In genomic region chr3:57983734-57984518, GRCh38 we compare ENCODE assay signal across 1 cellular context.
A peak's percentile ranks its signal among the peaks of the same experiment; 100 is the strongest.
TF ChIP-seq lines count a peak whose summit lies in the region.

No MANE protein-coding gene starts in this region.

TF ChIP-seq in K562, 482 proteins besides CTCF, POLR2A, EP300 and RAD21 (continued from another document and continues in another):
- TF ChIP-seq SAFB2 (IDR thresholded peaks at IDR 0.05; ENCODE audit: borderline replicate concordance, low read depth, low read length, severe bottlenecking), result no peak
- TF ChIP-seq KDM1A (IDR thresholded peaks at IDR 0.05), result peak; percentile 98
- TF ChIP-seq NR3C1 (CRISPR knock-in tag; IDR thresholded peaks at IDR 0.05), result no peak
- TF ChIP-seq CCAR2 (IDR thresholded peaks at IDR 0.05; ENCODE audit: low read depth, low read length), result no peak
- TF ChIP-seq ETV1 (tag; conservative IDR thresholded peaks at IDR 0.05; ENCODE audit: low read depth), result peak; percentile 78
- TF ChIP-seq ARHGAP35 (IDR thresholded peaks at IDR 0.05; ENCODE audit: partially characterized antibody), result no peak
- no peak for TF ChIP-seq ZNF212 (CRISPR knock-in tag; IDR thresholded peaks at IDR 0.05)
- no peak for TF ChIP-seq ZSCAN32 (CRISPR knock-in tag; IDR thresholded peaks at IDR 0.05)
- TF ChIP-seq ZNF253 (CRISPR knock-in tag; conservative IDR thresholded peaks at IDR 0.05), result no peak
- TF ChIP-seq MAZ (CRISPR knock-in tag; conservative IDR thresholded peaks at IDR 0.05 in 1 of 2, IDR thresholded peaks at IDR 0.05 in 1 of 2), result no peak
- TF ChIP-seq ELF1 (tag; IDR thresholded peaks at IDR 0.05), result no peak
- TF ChIP-seq PTRF (tag; IDR thresholded peaks at IDR 0.05), result no peak
- TF ChIP-seq KDM5B (IDR thresholded peaks at IDR 0.05; ENCODE audit: insufficient replicate concordance, low read depth, low read length), result no peak
- no peak for TF ChIP-seq DIDO1 (tag; IDR thresholded peaks at IDR 0.05; ENCODE audit: low read depth)
- TF ChIP-seq RBM34 (IDR thresholded peaks at IDR 0.05; ENCODE audit: borderline replicate concordance, insufficient read depth, low read length), result no peak
- TF ChIP-seq RB1 (IDR thresholded peaks at IDR 0.05; ENCODE audit: low read depth), result no peak
- no peak for TF ChIP-seq EP400 (IDR thresholded peaks at IDR 0.05)
- TF ChIP-seq MIER1 (IDR thresholded peaks at IDR 0.05; ENCODE audit: low read depth), result no peak
- TF ChIP-seq MYBL2 (IDR thresholded peaks at IDR 0.05; ENCODE audit: low read depth), result no peak
- no peak for TF ChIP-seq MYBL2 (CRISPR knock-in tag; IDR thresholded peaks at IDR 0.05; ENCODE audit: borderline replicate concordance)
- TF ChIP-seq ETV6 (IDR thresholded peaks at IDR 0.05; ENCODE audit: borderline replicate concordance in 1 of 2, low read depth in 2 of 2, low read length in 1 of 2), result peak; percentile 49 to 70; a peak in 2 of 4 replicates
- no peak for TF ChIP-seq ETV6 (CRISPR knock-in tag; IDR thresholded peaks at IDR 0.05; ENCODE audit: borderline replicate concordance)
- no peak for TF ChIP-seq SIN3A (IDR thresholded peaks at IDR 0.05; ENCODE audit: borderline replicate concordance in 2 of 2, control insufficient read depth in 1 of 2, low read depth in 2 of 2, low read length in 2 of 2)
- TF ChIP-seq ETS1 (conservative IDR thresholded peaks at IDR 0.05; ENCODE audit: control insufficient read depth, low read depth, low read length), result no peak
- TF ChIP-seq SREBF2 (CRISPR knock-in tag; IDR thresholded peaks at IDR 0.05), result no peak
- no peak for TF ChIP-seq GABPB2 (CRISPR knock-in tag; conservative IDR thresholded peaks at IDR 0.05)
- 0 out of 2 replicates have a peak, but pooled peaks have one; percentile 12 for TF ChIP-seq VEZF1 (CRISPR knock-in tag; IDR thresholded peaks at IDR 0.05)
- TF ChIP-seq DLX4 (CRISPR knock-in tag; IDR thresholded peaks at IDR 0.05), result no peak
- TF ChIP-seq POLR2B (IDR thresholded peaks at IDR 0.05; ENCODE audit: low read depth, partially characterized antibody), result no peak
- no peak for TF ChIP-seq SIRT6 (IDR thresholded peaks at IDR 0.05; ENCODE audit: low read depth, low read length)
- peak; percentile 42; the same call in 1 of the 2 replicates for TF ChIP-seq CBFA2T2 (conservative IDR thresholded peaks at IDR 0.05)
- no peak for TF ChIP-seq CBX3 (IDR thresholded peaks at IDR 0.05; ENCODE audit: borderline replicate concordance in 1 of 2, low read length in 2 of 2)
- no peak for TF ChIP-seq FUS (optimal IDR thresholded peaks at IDR 0.05; ENCODE audit: low read depth, low read length)
- TF ChIP-seq ZFP1 (CRISPR knock-in tag; IDR thresholded peaks at IDR 0.05), result no peak
- TF ChIP-seq ZNF174 (CRISPR knock-in tag; IDR thresholded peaks at IDR 0.05), result no peak
- TF ChIP-seq ZNF511 (CRISPR knock-in tag; IDR thresholded peaks at IDR 0.05), result no peak
- TF ChIP-seq ZFP30 (CRISPR knock-in tag; IDR thresholded peaks at IDR 0.05; ENCODE audit: borderline replicate concordance), result no peak
- TF ChIP-seq HNRNPL (IDR thresholded peaks at IDR 0.05; ENCODE audit: low read depth, low read length), result no peak
- TF ChIP-seq CREB3L1 (IDR thresholded peaks at IDR 0.05; ENCODE audit: borderline replicate concordance, low read depth), result peak; percentile 31; the same call in 1 of the 2 replicates
- no peak for TF ChIP-seq FOXP1 (CRISPR knock-in tag; IDR thresholded peaks at IDR 0.05)
- no peak for TF ChIP-seq THAP7 (CRISPR knock-in tag; IDR thresholded peaks at IDR 0.05)
- peak in 1 of 2 experiments; percentile 54; a peak in 2 of 4 replicates for TF ChIP-seq TRIM24 (IDR thresholded peaks at IDR 0.05)
- TF ChIP-seq STAT6 (CRISPR knock-in tag; IDR thresholded peaks at IDR 0.05), result no peak
- no peak for TF ChIP-seq KHSRP (IDR thresholded peaks at IDR 0.05)
- peak; percentile 61 to 95; a peak in 3 of 4 replicates for TF ChIP-seq RCOR1 (IDR thresholded peaks at IDR 0.05; ENCODE audit: borderline replicate concordance in 1 of 2, low read depth in 2 of 2, low read length in 2 of 2)
- TF ChIP-seq ZNF280A (IDR thresholded peaks at IDR 0.05; ENCODE audit: low read depth, partially characterized antibody), result no peak
- TF ChIP-seq PHTF2 (CRISPR knock-in tag; IDR thresholded peaks at IDR 0.05), result no peak
- TF ChIP-seq ZBTB26 (CRISPR knock-in tag; IDR thresholded peaks at IDR 0.05), result no peak
- TF ChIP-seq PATZ1 (CRISPR knock-in tag; IDR thresholded peaks at IDR 0.05; ENCODE audit: borderline replicate concordance), result no peak
- TF ChIP-seq FOXA3 (CRISPR knock-in tag; conservative IDR thresholded peaks at IDR 0.05 in 1 of 2, IDR thresholded peaks at IDR 0.05 in 1 of 2), result no peak
- TF ChIP-seq ZNF232 (CRISPR knock-in tag; IDR thresholded peaks at IDR 0.05), result no peak
- TF ChIP-seq SMAD4 (CRISPR knock-in tag; conservative IDR thresholded peaks at IDR 0.05), result 0 out of 2 replicates have a peak, but pooled peaks have one; percentile 14
- TF ChIP-seq PRMT5 (CRISPR knock-in tag; IDR thresholded peaks at IDR 0.05), result no peak
- no peak for TF ChIP-seq ZNF551 (CRISPR knock-in tag; IDR thresholded peaks at IDR 0.05)
- no peak for TF ChIP-seq KLF10 (CRISPR knock-in tag; IDR thresholded peaks at IDR 0.05)
- TF ChIP-seq MBD2 (IDR thresholded peaks at IDR 0.05; ENCODE audit: borderline replicate concordance, low read depth), result no peak
- no peak for TF ChIP-seq GTF2E2 (tag; IDR thresholded peaks at IDR 0.05)
- no peak for TF ChIP-seq ATF4 (CRISPR knock-in tag; IDR thresholded peaks at IDR 0.05)
- no peak for TF ChIP-seq ZFX (CRISPR knock-in tag; IDR thresholded peaks at IDR 0.05)
- TF ChIP-seq ZKSCAN3 (CRISPR knock-in tag; IDR thresholded peaks at IDR 0.05), result no peak
- TF ChIP-seq ZNF197 (CRISPR knock-in tag; IDR thresholded peaks at IDR 0.05; ENCODE audit: low read depth), result no peak
- TF ChIP-seq ZNF165 (CRISPR knock-in tag; IDR thresholded peaks at IDR 0.05; ENCODE audit: borderline replicate concordance), result no peak
- TF ChIP-seq NBN (IDR thresholded peaks at IDR 0.05; ENCODE audit: low read depth), result peak; percentile 22; the same call in 1 of the 2 replicates
- no peak for TF ChIP-seq GABPB1 (CRISPR knock-in tag; IDR thresholded peaks at IDR 0.05)
